In genomic region chr2:74668087-74668486, GRCh38 we compare ENCODE assay signal across 11 cellular contexts. TPM values are rescaled to one million over a fixed set of nuclear protein-coding genes. Genes with fewer than 3 reads are reported as not detected.
"Had no signal": no experiment of that assay in that cellular context is flagged by ENCODE, and none has a peak within 500 bp of the region (broad histone marks: within the 10 kb centered on the region; RNA-seq: fewer than 3 reads in every experiment).

No MANE protein-coding gene starts in this region.

- H3K9me3 Mint-ChIP-seq: IgD-negative memory B cell had no signal

- H3K9me3 ChIP-seq: HAP-1 had no signal

- H3K4me3 ChIP-seq: GM23248, HAP-1 had no signal

- H3K27ac ChIP-seq: GM23248, HL-60, KMS-11 had no signal

- H3K36me3 ChIP-seq: HAP-1 had no signal

- H3K27me3 Mint-ChIP-seq: IgD-negative memory B cell had no signal

- H3K27ac Mint-ChIP-seq: HFFc6, IgD-negative memory B cell had no signal

- DNase-seq: GM23248, GOT3, H7, HFFc6, KBM-7 had no signal

- H3K4me1 Mint-ChIP-seq: IgD-negative memory B cell had no signal

- H3K9ac ChIP-seq: GM23248, KMS-11 had no signal

- H3K4me2 ChIP-seq: KMS-11 had no signal

- ATAC-seq: HCT116 had no signal

- H2AFZ ChIP-seq: GM23248 had no signal

- H3K4me3 Mint-ChIP-seq: HFFc6, IgD-negative memory B cell had no signal

RNA-seq across cellular contexts. Expression of gene M1AP, which starts 20.0 kb away (rescaled TPM):
- total RNA-seq: H4 had no signal
- polyA plus RNA-seq: IgD-negative memory B cell had no signal
